ENCODE assay signal across 8 cellular contexts in the genomic region with DNA sequence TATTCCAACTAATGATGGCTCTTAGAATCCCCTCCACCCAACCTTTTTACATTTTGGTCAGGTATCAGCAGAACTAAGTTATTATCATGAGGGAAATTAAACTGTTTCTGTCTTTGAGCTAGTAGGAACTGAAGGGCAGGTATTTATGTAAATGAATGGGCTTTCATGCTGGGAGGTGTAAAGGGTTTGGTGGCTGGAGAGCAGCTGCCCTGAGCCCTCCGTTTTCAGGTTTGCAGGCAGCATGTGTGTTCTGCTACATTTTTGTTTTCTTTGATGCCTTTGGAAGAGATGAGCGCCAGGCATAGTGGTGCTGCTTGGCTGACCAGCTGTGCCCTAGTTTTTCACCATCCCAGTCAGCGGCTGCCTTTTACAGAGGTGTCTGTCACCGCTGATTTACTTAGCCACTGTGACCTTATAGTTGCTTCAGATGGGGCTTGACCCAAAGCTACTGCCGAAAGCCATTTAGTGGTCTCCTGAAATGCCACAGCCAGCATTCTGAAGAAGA.
A peak's percentile ranks its signal among the peaks of the same experiment; 100 is the strongest.
DNase-seq lines count a peak whose midpoint lies in the region; ATAC-seq, FAIRE-seq and TF ChIP-seq lines count a peak whose summit lies in the region.

No MANE protein-coding gene starts in this region.

- FAIRE-seq in kidney (lab: Jason Lieb, UNC): no peak

- H3K4me3 ChIP-seq in kidney (ENCODE audit: low read length in 2 of 2): peak overlapping the region; percentile 46 to 66
- peak overlapping the region; percentile 69 for H3K4me3 ChIP-seq in thoracic aorta

- DNase-seq in stimulated activated naive CD8-positive, alpha-beta T cell treated with anti-CD3 and anti-CD28 coated beads, Interleukin-15, Interleukin-2, amounts not matched to agents 100 U/mL and 50 U/mL, for 24 hours: no peak
- DNase-seq in activated naive CD8-positive, alpha-beta T cell treated with anti-CD3 and anti-CD28 coated beads, Interleukin-2, amount 10 ng/mL, durations not matched to agents 7 days and 5 days: no peak
- DNase-seq in kidney (no peak), thoracic aorta (ENCODE audit: low spot score) (no peak), AG20443 (ENCODE audit: low spot score) (no peak)
- DNase-seq in stimulated activated CD4-positive, alpha-beta T cell treated with anti-CD3 and anti-CD28 coated beads, Interleukin-1b, Interleukin-23, amount 100 ng/mL, for 48 hours: no peak

- H3K4me1 Mint-ChIP-seq in stimulated activated naive CD8-positive, alpha-beta T cell treated with anti-CD3 and anti-CD28 coated beads, Interleukin-15, Interleukin-2, amounts not matched to agents 100 ng/mL and 50 ng/mL, for 24 hours (ENCODE audit: low read depth): peaks cover 40% of the 10 kb centered on the region
- H3K4me1 Mint-ChIP-seq in activated naive CD8-positive, alpha-beta T cell treated with anti-CD3 and anti-CD28 coated beads, Interleukin-2, amount 10 ng/mL, durations not matched to agents 7 days and 5 days: peaks cover 31% of the 10 kb centered on the region

- H3K4me1 ChIP-seq in kidney (ENCODE audit: control insufficient read depth in 1 of 2, insufficient read depth in 1 of 2, low read depth in 1 of 2, low read length in 2 of 2) (peaks cover 0 to 3% of the 10 kb centered on the region in 2 donors), thoracic aorta (ENCODE audit: control insufficient read depth in 1 of 2, low read depth in 2 of 2) (no peaks in the 10 kb centered on the region)

- H3K36me3 Mint-ChIP-seq in stimulated activated naive CD8-positive, alpha-beta T cell treated with anti-CD3 and anti-CD28 coated beads, Interleukin-15, Interleukin-2, amounts not matched to agents 100 ng/mL and 50 ng/mL, for 24 hours (ENCODE audit: low read depth): no peaks in the 10 kb centered on the region
- peaks cover 9% of the 10 kb centered on the region for H3K36me3 Mint-ChIP-seq in activated naive CD8-positive, alpha-beta T cell treated with anti-CD3 and anti-CD28 coated beads, Interleukin-2, amount 10 ng/mL, durations not matched to agents 7 days and 5 days

- H3K27ac ChIP-seq in kidney (ENCODE audit: low read depth in 2 of 2, low read length in 2 of 2) (no peak overlapping the region), thoracic aorta (no peak overlapping the region)

- H3K9me3 Mint-ChIP-seq in stimulated activated naive CD8-positive, alpha-beta T cell treated with anti-CD3 and anti-CD28 coated beads, Interleukin-15, Interleukin-2, amounts not matched to agents 100 ng/mL and 50 ng/mL, for 24 hours: peaks cover 6% of the 10 kb centered on the region
- H3K9me3 Mint-ChIP-seq in activated naive CD8-positive, alpha-beta T cell treated with anti-CD3 and anti-CD28 coated beads, Interleukin-2, amount 10 ng/mL, durations not matched to agents 7 days and 5 days: peaks cover 3% of the 10 kb centered on the region

- H3K27me3 Mint-ChIP-seq in stimulated activated naive CD8-positive, alpha-beta T cell treated with anti-CD3 and anti-CD28 coated beads, Interleukin-15, Interleukin-2, amounts not matched to agents 100 ng/mL and 50 ng/mL, for 24 hours: peaks cover 50% of the 10 kb centered on the region
- H3K27me3 Mint-ChIP-seq in activated naive CD8-positive, alpha-beta T cell treated with anti-CD3 and anti-CD28 coated beads, Interleukin-2, amount 10 ng/mL, durations not matched to agents 7 days and 5 days: peaks cover 6% of the 10 kb centered on the region

- no peak overlapping the region for H3K9ac ChIP-seq in kidney (ENCODE audit: low read length in 2 of 2)

- POLR2A ChIA-PET in activated naive CD8-positive, alpha-beta T cell treated with anti-CD3 and anti-CD28 coated beads, Interleukin-2, amount 10 ng/mL, durations not matched to agents 7 days and 5 days (lab: Charles Lee): interaction anchor here (0.7 to 5.3 kb wide), 9 partner anchors 8 to 1265 kb away, joined by 3 to 53 read pairs (median 6); a partner anchor contains a TSS

- intact Hi-C loops in kidney (cut with DNase I): no loop called here

- no peaks in the 10 kb centered on the region for H3K27me3 ChIP-seq in thoracic aorta (replicated peaks; ENCODE audit: insufficient read depth)

- no peaks in the 10 kb centered on the region for H3K36me3 ChIP-seq in kidney (ENCODE audit: control insufficient read depth in 1 of 2, insufficient read depth in 2 of 2, low read length in 2 of 2)
- H3K36me3 ChIP-seq in thoracic aorta: no peaks in the 10 kb centered on the region

- peak overlapping the region; percentile 87 for H3K4me3 Mint-ChIP-seq in stimulated activated naive CD8-positive, alpha-beta T cell treated with anti-CD3 and anti-CD28 coated beads, Interleukin-15, Interleukin-2, amounts not matched to agents 100 ng/mL and 50 ng/mL, for 24 hours
- peak overlapping the region; percentile 81 for H3K4me3 Mint-ChIP-seq in activated naive CD8-positive, alpha-beta T cell treated with anti-CD3 and anti-CD28 coated beads, Interleukin-2, amount 10 ng/mL, durations not matched to agents 7 days and 5 days

- ATAC-seq in stimulated activated naive CD8-positive, alpha-beta T cell treated with anti-CD3 and anti-CD28 coated beads, Interleukin-15, Interleukin-2, amounts not matched to agents 100 U/mL and 50 U/mL, for 24 hours: no peak
- no peak for ATAC-seq in activated naive CD8-positive, alpha-beta T cell treated with anti-CD3 and anti-CD28 coated beads, Interleukin-2, amount 10 ng/mL, durations not matched to agents 7 days and 5 days (ENCODE audit: low read depth)
- ATAC-seq in thoracic aorta (ENCODE audit: insufficient number of reproducible peaks, low FRiP score, low read depth): no peak
- no peak for ATAC-seq in HG03571 (IDR thresholded peaks at IDR 0.05; ENCODE audit: unreplicated experiment)

- no peak for TF ChIP-seq CTCF in kidney (IDR thresholded peaks at IDR 0.05; ENCODE audit: borderline replicate concordance, extremely low read depth, insufficient read depth)
- TF ChIP-seq CTCF in thoracic aorta (IDR thresholded peaks at IDR 0.05): no peak

- H3K27ac Mint-ChIP-seq in stimulated activated naive CD8-positive, alpha-beta T cell treated with anti-CD3 and anti-CD28 coated beads, Interleukin-15, Interleukin-2, amounts not matched to agents 100 ng/mL and 50 ng/mL, for 24 hours: peak overlapping the region; percentile 43
- peak overlapping the region; percentile 89 for H3K27ac Mint-ChIP-seq in activated naive CD8-positive, alpha-beta T cell treated with anti-CD3 and anti-CD28 coated beads, Interleukin-2, amount 10 ng/mL, durations not matched to agents 7 days and 5 days

- no peaks in the 10 kb centered on the region for H3K9me3 ChIP-seq in kidney (ENCODE audit: control insufficient read depth in 1 of 2, low read length in 2 of 2)
- no peaks in the 10 kb centered on the region for H3K9me3 ChIP-seq in thoracic aorta
